8 cellular contexts compared by ENCODE assay signal in the genomic region with DNA sequence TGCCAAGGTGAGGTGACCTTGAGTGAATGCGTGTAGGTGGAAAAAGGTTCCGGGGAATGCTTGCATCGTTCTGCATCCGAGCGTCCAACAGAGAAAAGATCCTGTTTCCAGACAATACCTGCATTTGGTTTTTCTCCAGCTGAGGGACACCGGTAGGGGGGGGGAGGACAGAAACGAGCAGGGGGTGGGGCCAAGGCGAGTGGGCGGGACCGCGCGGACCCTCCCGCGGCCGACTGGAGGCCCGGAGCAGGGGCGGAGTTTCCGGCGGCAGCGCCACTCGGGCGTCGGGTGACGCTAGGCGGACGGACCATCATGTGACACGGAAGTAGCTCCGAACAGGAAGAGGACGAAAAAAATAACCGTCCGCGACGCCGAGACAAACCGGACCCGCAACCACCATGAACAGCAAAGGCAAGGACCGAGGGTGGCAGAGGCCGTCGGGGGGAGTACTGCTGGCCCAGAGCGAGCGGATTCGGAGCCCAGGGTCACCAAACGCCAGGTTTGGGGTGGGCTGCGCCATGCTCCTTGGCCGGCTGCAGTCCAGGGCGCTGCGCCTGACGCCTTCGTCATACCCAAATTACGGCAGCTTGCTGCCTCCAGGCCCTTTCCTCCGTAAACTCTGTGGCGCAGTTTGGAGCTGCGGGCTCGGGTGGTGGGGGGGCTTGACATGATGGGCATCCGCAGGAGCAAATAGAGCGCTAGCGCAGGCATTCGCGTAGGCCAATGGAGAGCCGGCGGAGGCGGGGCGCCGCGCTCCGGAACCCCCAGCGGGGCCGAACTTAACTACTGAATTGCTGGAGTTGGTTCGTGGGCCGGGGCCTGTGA. TPM values are rescaled to one million over a fixed set of nuclear protein-coding genes. Genes with fewer than 3 reads are reported as not detected.
DNase-seq lines count a peak whose midpoint lies in the region; ATAC-seq and TF ChIP-seq lines count a peak whose summit lies in the region.

Gene DAZAP2 (plus strand): TSS at position 317 of the 825 bp plus-strand sequence. CDS start 82 bp downstream, at position 399.

- peak; percentile 20 for TF ChIP-seq CTCF in osteocyte (IDR thresholded peaks at IDR 0.05)

- H3K9me3 Mint-ChIP-seq in activated naive CD4-positive, alpha-beta T cell treated with anti-CD3 and anti-CD28 coated beads, Interleukin-2, amount 50 U/mL, for 72 hours, result no peaks in the 10 kb centered on the region
- H3K9me3 Mint-ChIP-seq in osteocyte (ENCODE audit: unreplicated experiment), result no peaks in the 10 kb centered on the region

- peak; percentile 86 for DNase-seq in NCI-H1092 (lab: John Stamatoyannopoulos, UW)
- DNase-seq in activated naive CD4-positive, alpha-beta T cell treated with anti-CD3 and anti-CD28 coated beads, Interleukin-2, amount 50 U/mL, for 72 hours (ENCODE audit: low spot score in 2 of 2), result peak; percentile 92 to 95
- DNase-seq in glomerular visceral epithelial cell (ENCODE audit: extremely low spot score), result peak; percentile 95
- DNase-seq in osteocyte (ENCODE audit: extremely low spot score, unreplicated experiment), result peak; percentile 97

- TF ChIP-seq POLR2A in GM10847 (IDR thresholded peaks at IDR 0.05; ENCODE audit: extremely low read depth, insufficient read length), result peak; percentile 78

- H3K27me3 Mint-ChIP-seq in osteocyte (ENCODE audit: unreplicated experiment), result no peaks in the 10 kb centered on the region

- H3K4me3 ChIP-seq in thymus (ENCODE audit: low read length), result peak within 1 kb of the TSS; percentile 99

- ATAC-seq in HG02610 (IDR thresholded peaks at IDR 0.05; ENCODE audit: unreplicated experiment) (peak; percentile 92), SK-N-SH treated with all-trans-retinoic acid at 6 μM for 48 hours (peak; percentile 99)
- ATAC-seq in activated naive CD4-positive, alpha-beta T cell treated with anti-CD3 and anti-CD28 coated beads, Interleukin-2, amount 50 U/mL, for 72 hours, result peak; percentile 94 to 96

- H3K36me3 Mint-ChIP-seq in activated naive CD4-positive, alpha-beta T cell treated with anti-CD3 and anti-CD28 coated beads, Interleukin-2, amount 50 U/mL, for 72 hours, result peaks cover 26 to 43% of the 10 kb centered on the region in 2 donors
- peaks cover 13% of the 10 kb centered on the region for H3K36me3 Mint-ChIP-seq in osteocyte (ENCODE audit: unreplicated experiment)

- WGBS in thymus, result under 1% methylated on average over 70 of the region's 70 CpGs

- peaks cover 12% of the 10 kb centered on the region for H3K4me1 ChIP-seq in thymus (ENCODE audit: control insufficient read depth, insufficient read depth, low read length)

- peak within 1 kb of the TSS; percentile 97 for H3K4me3 Mint-ChIP-seq in osteocyte (ENCODE audit: unreplicated experiment)

- H3K27me3 ChIP-seq in thymus (ENCODE audit: control insufficient read depth, insufficient read depth), result no peaks in the 10 kb centered on the region

- peaks cover 28% of the 10 kb centered on the region for H3K36me3 ChIP-seq in thymus (ENCODE audit: control insufficient read depth, insufficient read depth)

- peak within 1 kb of the TSS; percentile 100 for H3K27ac Mint-ChIP-seq in activated naive CD4-positive, alpha-beta T cell treated with anti-CD3 and anti-CD28 coated beads, Interleukin-2, amount 50 U/mL, for 72 hours
- peak within 1 kb of the TSS; percentile 99 for H3K27ac Mint-ChIP-seq in osteocyte (ENCODE audit: unreplicated experiment)

- H3K9me3 ChIP-seq in thymus (ENCODE audit: control insufficient read depth), result no peaks in the 10 kb centered on the region

- peaks cover 21% of the 10 kb centered on the region for H3K4me1 Mint-ChIP-seq in osteocyte (ENCODE audit: unreplicated experiment)

- H3K27ac ChIP-seq in thymus (ENCODE audit: low read depth), result peak within 1 kb of the TSS; percentile 100

TF ChIP-seq in SK-N-SH treated with all-trans-retinoic acid at 6 μM for 48 hours, 23 proteins besides CTCF, POLR2A, EP300 and RAD21:
- TF ChIP-seq ISL1 (CRISPR knock-in tag; IDR thresholded peaks at IDR 0.05) (no peak), OSR1 (CRISPR knock-in tag; IDR thresholded peaks at IDR 0.05) (no peak), RARB (CRISPR knock-in tag; IDR thresholded peaks at IDR 0.05) (no peak), PATZ1 (CRISPR knock-in tag; IDR thresholded peaks at IDR 0.05; ENCODE audit: borderline replicate concordance) (peak; percentile 74; the same call in 1 of the 2 replicates)

RNA-seq across cellular contexts. Expression of gene DAZAP2, which starts in this region (rescaled TPM):
- total RNA-seq in activated naive CD4-positive, alpha-beta T cell treated with anti-CD3 and anti-CD28 coated beads, Interleukin-2, amount 50 U/mL, for 72 hours, result 100 to 1,000 TPM; 106 to 142 TPM
- total RNA-seq in osteocyte, result 120 and 130 TPM in 2 replicates
- 279 TPM for polyA plus RNA-seq in thymus

Comparison
In these comparisons a context has a peak if more than half of its experiments do, and no peak if none do; other contexts are left out.
1. Peak in every context shown above with its lines: DNase-seq, ATAC-seq, H3K4me3 ChIP-seq and H3K27ac ChIP-seq.